ENCODE assay signal across 28 cellular contexts in the genomic region with DNA sequence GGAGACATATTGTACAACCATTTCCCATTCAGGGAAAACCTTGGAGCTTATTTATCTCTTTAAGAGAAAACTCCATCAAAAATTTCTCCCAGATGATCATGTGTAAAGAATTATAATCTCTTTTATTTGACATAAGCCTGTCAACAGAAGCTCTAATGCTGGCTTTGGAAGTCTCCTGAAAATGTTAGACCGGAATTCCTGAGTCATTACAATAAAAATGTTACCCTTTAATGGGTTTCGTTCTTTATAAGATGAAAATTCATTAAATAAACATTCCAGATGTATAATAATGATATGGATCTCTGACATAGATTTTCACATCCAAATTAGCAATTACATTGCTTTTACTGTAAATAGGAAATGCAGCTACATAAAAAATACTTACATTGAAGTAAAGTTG.
"Had no signal": no experiment of that assay in that cellular context is flagged by ENCODE, and none has a peak within 500 bp of the region (broad histone marks: within the 10 kb centered on the region; RNA-seq: fewer than 3 reads in every experiment).

No MANE protein-coding gene starts in this region.

- H3K36me3 ChIP-seq: brain microvascular endothelial cell, esophagus muscularis mucosa, heart right ventricle, ovary, right lobe of liver, stomach, suprapubic skin, tibial artery, upper lobe of right lung had no signal

- H3K27me3 Mint-ChIP-seq: activated CD4-positive, alpha-beta memory T cell treated with anti-CD3 and anti-CD28 coated beads for 36 hours; activated CD4-positive, alpha-beta T cell treated with anti-CD3 and anti-CD28 coated beads, Interleukin-2, amount 10 ng/mL, durations not matched to agents 24 days and 14 days; naive thymus-derived CD4-positive, alpha-beta T cell; progenitor cell of endocrine pancreas; stimulated activated naive B cell treated with anti-CD40 and anti-IgM and Interleukin-4, amounts not matched to agents 10 μg/mL and 1 μg/mL and 100 μg/mL, for 72 hours had no signal

- H3K4me3 ChIP-seq: esophagus muscularis mucosa, heart right ventricle, ovary, right lobe of liver, stomach, suprapubic skin, tibial artery, upper lobe of right lung had no signal

- H3K27me3 ChIP-seq: brain microvascular endothelial cell, esophagus muscularis mucosa, foreskin keratinocyte, heart right ventricle, ovary, right lobe of liver, stomach, suprapubic skin, tibial artery, upper lobe of right lung had no signal

- H3K27ac ChIP-seq: brain microvascular endothelial cell, esophagus muscularis mucosa, foreskin keratinocyte, heart right ventricle, ovary, right lobe of liver, stomach, suprapubic skin, tibial artery, upper lobe of right lung had no signal

- H3K9me3 ChIP-seq: esophagus muscularis mucosa, heart right ventricle, ovary, right lobe of liver, stomach, suprapubic skin, tibial artery, upper lobe of right lung had no signal

- DNase-seq: activated CD4-positive, alpha-beta memory T cell treated with anti-CD3 and anti-CD28 coated beads for 36 hours; activated CD4-positive, alpha-beta T cell treated with anti-CD3 and anti-CD28 coated beads, Interleukin-2, amount 10 ng/mL, durations not matched to agents 24 days and 14 days; activated CD4-positive, CD25-positive, alpha-beta regulatory T cell treated with anti-CD3 and anti-CD28 coated beads, Interleukin-2, amount 50 U/mL, for 72 hours; activated CD8-positive, alpha-beta memory T cell treated with anti-CD3 and anti-CD28 coated beads, Interleukin-2, amount 50 U/mL, for 4 hours; activated gamma-delta T cell; activated naive CD4-positive, alpha-beta T cell treated with anti-CD3 and anti-CD28 coated beads, Interleukin-2, amount 50 U/mL, for 16 hours; activated T-cell treated with anti-CD3 and anti-CD28 coated beads, Interleukin-2, amount 50 U/mL, for 1 hour; amniotic stem cell; brain microvascular endothelial cell; cortex of kidney; foreskin keratinocyte; heart right ventricle; midbrain; naive thymus-derived CD4-positive, alpha-beta T cell; ovary; right lobe of liver; small intestine; stimulated activated CD4-positive, alpha-beta T cell treated with anti-CD3 and anti-CD28 coated beads, Interleukin-15, amount 100 ng/mL, for 24 hours; stimulated activated CD4-positive, alpha-beta T cell treated with anti-CD3 and anti-CD28 coated beads, Interleukin-2, amount 100 ng/mL, for 24 hours; stimulated activated naive B cell treated with anti-CD40 and anti-IgM and Interleukin-4, amounts not matched to agents 10 μg/mL and 1 μg/mL and 100 μg/mL, for 72 hours; stomach; T-helper 2 cell; tibial artery; upper lobe of right lung had no signal

- H3K4me1 ChIP-seq: esophagus muscularis mucosa, foreskin keratinocyte, heart right ventricle, right lobe of liver, stomach, suprapubic skin, tibial artery, upper lobe of right lung had no signal

- H3K4me1 Mint-ChIP-seq: activated CD4-positive, alpha-beta T cell treated with anti-CD3 and anti-CD28 coated beads, Interleukin-2, amount 10 ng/mL, durations not matched to agents 24 days and 14 days; naive thymus-derived CD4-positive, alpha-beta T cell; neural crest cell; stimulated activated naive B cell treated with anti-CD40 and anti-IgM and Interleukin-4, amounts not matched to agents 10 μg/mL and 1 μg/mL and 100 μg/mL, for 72 hours had no signal

- H3K27ac Mint-ChIP-seq: activated CD4-positive, alpha-beta memory T cell treated with anti-CD3 and anti-CD28 coated beads for 36 hours; activated CD4-positive, alpha-beta T cell treated with anti-CD3 and anti-CD28 coated beads, Interleukin-2, amount 10 ng/mL, durations not matched to agents 24 days and 14 days; naive thymus-derived CD4-positive, alpha-beta T cell; progenitor cell of endocrine pancreas; stimulated activated naive B cell treated with anti-CD40 and anti-IgM and Interleukin-4, amounts not matched to agents 10 μg/mL and 1 μg/mL and 100 μg/mL, for 72 hours had no signal

- H3K9me3 Mint-ChIP-seq: activated CD4-positive, alpha-beta T cell treated with anti-CD3 and anti-CD28 coated beads, Interleukin-2, amount 10 ng/mL, durations not matched to agents 24 days and 14 days had no signal

- H3K36me3 Mint-ChIP-seq: activated CD4-positive, alpha-beta memory T cell treated with anti-CD3 and anti-CD28 coated beads for 36 hours had no signal

- H3K4me3 Mint-ChIP-seq: activated CD4-positive, alpha-beta memory T cell treated with anti-CD3 and anti-CD28 coated beads for 36 hours; activated CD4-positive, alpha-beta T cell treated with anti-CD3 and anti-CD28 coated beads, Interleukin-2, amount 10 ng/mL, durations not matched to agents 24 days and 14 days; naive thymus-derived CD4-positive, alpha-beta T cell; neural crest cell; stimulated activated naive B cell treated with anti-CD40 and anti-IgM and Interleukin-4, amounts not matched to agents 10 μg/mL and 1 μg/mL and 100 μg/mL, for 72 hours had no signal
